ENCODE assay signal across 8 cellular contexts in genomic region chr20:46013826-46014516, GRCh38. TPM values are rescaled to one million over a fixed set of nuclear protein-coding genes. Genes with fewer than 3 reads are reported as not detected.
DNase-seq lines count a peak whose midpoint lies in the region; ATAC-seq and TF ChIP-seq lines count a peak whose summit lies in the region.

No MANE protein-coding gene starts in this region.

- DNase-seq in NCI-H524 (lab: John Stamatoyannopoulos, UW) (peak; percentile 76 to 82), dermis microvascular lymphatic vessel endothelial cell (ENCODE audit: low read depth in 2 of 2) (peak; percentile 6 to 47)
- peak; percentile 90 for DNase-seq in activated CD4-positive, alpha-beta T cell treated with anti-CD3 and anti-CD28 coated beads, Interleukin-2, amount 10 ng/mL, durations not matched to agents 24 days and 14 days
- peak; percentile 31 to 73 (median 55) for DNase-seq in stimulated activated naive CD4-positive, alpha-beta T cell (lab: John Stamatoyannopoulos, UW)

- peaks cover 2% of the 10 kb centered on the region for H3K36me3 Mint-ChIP-seq in activated CD4-positive, alpha-beta T cell treated with anti-CD3 and anti-CD28 coated beads, Interleukin-2, amount 10 ng/mL, durations not matched to agents 24 days and 14 days (ENCODE audit: low read depth)

- peak; percentile 91 for TF ChIP-seq CTCF in GM12874 (IDR thresholded peaks at IDR 0.05; ENCODE audit: insufficient read depth, low read depth, low read length)

- peak overlapping the region; percentile 25 for H3K4me3 ChIP-seq in mesodermal cell (ENCODE audit: extremely low read depth, insufficient read depth, low read length, poor library complexity, severe bottlenecking)

- H3K36me3 ChIP-seq in mesodermal cell (ENCODE audit: control insufficient read depth, insufficient read depth, low read length): no peaks in the 10 kb centered on the region

- peaks cover 44% of the 10 kb centered on the region for H3K4me1 Mint-ChIP-seq in activated CD4-positive, alpha-beta T cell treated with anti-CD3 and anti-CD28 coated beads, Interleukin-2, amount 10 ng/mL, durations not matched to agents 24 days and 14 days

- H3K9me3 Mint-ChIP-seq in activated CD4-positive, alpha-beta T cell treated with anti-CD3 and anti-CD28 coated beads, Interleukin-2, amount 10 ng/mL, durations not matched to agents 24 days and 14 days: no peaks in the 10 kb centered on the region

- H3K4me3 Mint-ChIP-seq in activated CD4-positive, alpha-beta T cell treated with anti-CD3 and anti-CD28 coated beads, Interleukin-2, amount 10 ng/mL, durations not matched to agents 24 days and 14 days: peak overlapping the region; percentile 69

- ATAC-seq in HG03432 (IDR thresholded peaks at IDR 0.05; ENCODE audit: unreplicated experiment): peak; percentile 68
- ATAC-seq in HG02938 (IDR thresholded peaks at IDR 0.05; ENCODE audit: unreplicated experiment): no peak

- no peaks in the 10 kb centered on the region for H3K9me3 ChIP-seq in mesodermal cell (ENCODE audit: control insufficient read depth, low read length)

- H3K4me1 ChIP-seq in mesodermal cell (ENCODE audit: control insufficient read depth, insufficient read depth, low read length, poor library complexity, severe bottlenecking): peaks cover 5% of the 10 kb centered on the region

- peaks cover 58% of the 10 kb centered on the region for H3K27me3 Mint-ChIP-seq in activated CD4-positive, alpha-beta T cell treated with anti-CD3 and anti-CD28 coated beads, Interleukin-2, amount 10 ng/mL, durations not matched to agents 24 days and 14 days

- 1 to 2% methylated on average over 52 to 53 of the region's 67 CpGs for WGBS in mesodermal cell (ENCODE audit: insufficient coverage in 2 of 2), 2 experiments

- H3K27ac ChIP-seq in mesodermal cell (ENCODE audit: low read depth, low read length, severe bottlenecking): no peak overlapping the region

- intact Hi-C loops in activated CD4-positive, alpha-beta T cell treated with anti-CD3 and anti-CD28 coated beads, Interleukin-2, amount 10 ng/mL, durations not matched to agents 24 days and 14 days (cut with micrococcal nuclease): loop anchor here (1.0 to 2.0 kb wide), 5 partner anchors 9 to 160 kb away; partner anchors contain the start of gene SLC12A5

- peak overlapping the region; percentile 59 for H3K27ac Mint-ChIP-seq in activated CD4-positive, alpha-beta T cell treated with anti-CD3 and anti-CD28 coated beads, Interleukin-2, amount 10 ng/mL, durations not matched to agents 24 days and 14 days

RNA-seq across cellular contexts. Expression of gene MMP9, which starts 5.3 kb away (rescaled TPM):
- 0.19 and 0.28 TPM in 2 replicates for total RNA-seq in activated CD4-positive, alpha-beta T cell treated with anti-CD3 and anti-CD28 coated beads, Interleukin-2, amount 10 ng/mL, durations not matched to agents 24 days and 14 days
- 0.13 TPM in 1 of 2 replicates, not detected in the other for total RNA-seq in dermis microvascular lymphatic vessel endothelial cell
- polyA plus RNA-seq in mesodermal cell (2013, experiment 1 of 2): 12.8 TPM
- polyA plus RNA-seq in mesodermal cell (2013, experiment 2 of 2): 9.0 TPM

RNA-seq across cellular contexts. Expression of gene SLC12A5, which starts 15.0 kb away (rescaled TPM):
- not detected in 2 replicates for total RNA-seq in activated CD4-positive, alpha-beta T cell treated with anti-CD3 and anti-CD28 coated beads, Interleukin-2, amount 10 ng/mL, durations not matched to agents 24 days and 14 days
- total RNA-seq in dermis microvascular lymphatic vessel endothelial cell: 0.13 and 0.51 TPM in 2 replicates
- polyA plus RNA-seq in mesodermal cell (2013, experiment 1 of 2): 15.1 TPM
- 9.7 TPM for polyA plus RNA-seq in mesodermal cell (2013, experiment 2 of 2)

RNA-seq across cellular contexts. Expression of gene ZNF335, which starts 42.0 kb away (rescaled TPM):
- total RNA-seq in activated CD4-positive, alpha-beta T cell treated with anti-CD3 and anti-CD28 coated beads, Interleukin-2, amount 10 ng/mL, durations not matched to agents 24 days and 14 days: 37.5 and 39.5 TPM in 2 replicates
- total RNA-seq in dermis microvascular lymphatic vessel endothelial cell: 6.0 and 9.0 TPM in 2 replicates
- polyA plus RNA-seq in mesodermal cell (2013, experiment 1 of 2): 15.3 TPM
- polyA plus RNA-seq in mesodermal cell (2013, experiment 2 of 2): 11.1 TPM

Comparison
In these comparisons a context has a peak if more than half of its experiments do, and no peak if none do; other contexts are left out.
1. DNase-seq: peak in every context shown above with its lines; median percentile 90 in activated CD4-positive, alpha-beta T cell treated with anti-CD3 and anti-CD28 coated beads, Interleukin-2, amount 10 ng/mL, durations not matched to agents 24 days and 14 days; 79 in NCI-H524; 55 in stimulated activated naive CD4-positive, alpha-beta T cell; 26 in dermis microvascular lymphatic vessel endothelial cell.